ENCODE assay signal across 16 cellular contexts in genomic region chr1:26165126-26165892, GRCh38. TPM values are rescaled to one million over a fixed set of nuclear protein-coding genes. Genes with fewer than 3 reads are reported as not detected.
DNase-seq lines count a peak whose midpoint lies in the region; ATAC-seq and TF ChIP-seq lines count a peak whose summit lies in the region.
"Had no signal": no experiment of that assay in that cellular context is flagged by ENCODE, and none has a peak within 500 bp of the region (broad histone marks: within the 10 kb centered on the region; RNA-seq: fewer than 3 reads in every experiment).

No MANE protein-coding gene starts in this region.

- H3K9me3 ChIP-seq in NT2/D1 (ENCODE audit: insufficient read depth, low read length), result no peaks in the 10 kb centered on the region
- no peaks in the 10 kb centered on the region for H3K9me3 ChIP-seq in psoas muscle
- H3K9me3 ChIP-seq in right lobe of liver, result no peaks in the 10 kb centered on the region
- H3K9me3 ChIP-seq: body of pancreas had no signal

- H3K4me3 Mint-ChIP-seq in activated naive CD8-positive, alpha-beta T cell, result peak overlapping the region; percentile 65
- H3K4me3 Mint-ChIP-seq in activated naive CD8-positive, alpha-beta T cell treated with anti-CD3 and anti-CD28 coated beads for 36 hours, result no peak overlapping the region
- peak overlapping the region; percentile 84 for H3K4me3 Mint-ChIP-seq in glutamatergic neuron (ENCODE audit: unreplicated experiment)

- peak overlapping the region; percentile 34 for H3K4me3 ChIP-seq in NT2/D1 (ENCODE audit: insufficient read length, low read depth)
- no peak overlapping the region for H3K4me3 ChIP-seq in psoas muscle
- H3K4me3 ChIP-seq in right lobe of liver, result no peak overlapping the region
- H3K4me3 ChIP-seq: body of pancreas had no signal

- H3K27me3 ChIP-seq in NT2/D1 (ENCODE audit: insufficient read depth, insufficient read length) (peaks cover 65% of the 10 kb centered on the region), psoas muscle (ENCODE audit: insufficient read depth in 3 of 3, low read length in 2 of 3) (no peaks in the 10 kb centered on the region), right lobe of liver (no peaks in the 10 kb centered on the region)
- H3K27me3 ChIP-seq: body of pancreas had no signal

- peaks cover 11% of the 10 kb centered on the region for H3K4me1 Mint-ChIP-seq in activated naive CD8-positive, alpha-beta T cell (ENCODE audit: low read depth)
- peaks cover 22% of the 10 kb centered on the region for H3K4me1 Mint-ChIP-seq in activated naive CD8-positive, alpha-beta T cell treated with anti-CD3 and anti-CD28 coated beads for 36 hours
- peaks cover 16% of the 10 kb centered on the region for H3K4me1 Mint-ChIP-seq in glutamatergic neuron (ENCODE audit: low read depth, unreplicated experiment)

- H3K9ac ChIP-seq in NT2/D1 (ENCODE audit: insufficient read length, low read depth), result peak overlapping the region; percentile 57

- H3K4me1 ChIP-seq in NT2/D1 (ENCODE audit: insufficient read depth, insufficient read length) (peaks cover 33% of the 10 kb centered on the region), psoas muscle (peaks cover 13% of the 10 kb centered on the region), right lobe of liver (peaks cover 0 to 15% (median 0%) of the 10 kb centered on the region in 4 donors)

- peaks cover 4% of the 10 kb centered on the region for H3K27me3 Mint-ChIP-seq in activated naive CD8-positive, alpha-beta T cell
- peaks cover 30% of the 10 kb centered on the region for H3K27me3 Mint-ChIP-seq in activated naive CD8-positive, alpha-beta T cell treated with anti-CD3 and anti-CD28 coated beads for 36 hours
- H3K27me3 Mint-ChIP-seq in glutamatergic neuron (ENCODE audit: unreplicated experiment), result peaks cover 19% of the 10 kb centered on the region

- intact Hi-C loops in psoas muscle (cut with DNase I) (loop anchor here (5.0 to 10.0 kb wide), 3 partner anchors 157 to 271 kb away; no protein-coding TSS in a partner anchor), right lobe of liver (cut with DNase I) (no loop called here)

- H3K36me3 Mint-ChIP-seq in activated naive CD8-positive, alpha-beta T cell, result no peaks in the 10 kb centered on the region
- peaks cover 2% of the 10 kb centered on the region for H3K36me3 Mint-ChIP-seq in activated naive CD8-positive, alpha-beta T cell treated with anti-CD3 and anti-CD28 coated beads for 36 hours
- no peaks in the 10 kb centered on the region for H3K36me3 Mint-ChIP-seq in glutamatergic neuron (ENCODE audit: unreplicated experiment)

- WGBS in psoas muscle, 3 donors, result 68 to 74% (median 69%) methylated on average over 13 of the region's 13 CpGs
- 65% methylated on average over 8 of the region's 13 CpGs for WGBS in right lobe of liver (ENCODE audit: insufficient coverage, low coverage, low lambda C conversion rate, missing lambda C conversion rate)

- H3K27ac ChIP-seq in psoas muscle (peak overlapping the region; percentile 71), right lobe of liver (no peak overlapping the region)

- no peak overlapping the region for H3K27ac Mint-ChIP-seq in activated naive CD8-positive, alpha-beta T cell
- no peak overlapping the region for H3K27ac Mint-ChIP-seq in activated naive CD8-positive, alpha-beta T cell treated with anti-CD3 and anti-CD28 coated beads for 36 hours
- peak overlapping the region; percentile 70 for H3K27ac Mint-ChIP-seq in glutamatergic neuron (ENCODE audit: unreplicated experiment)

- H3K9me3 Mint-ChIP-seq in activated naive CD8-positive, alpha-beta T cell (ENCODE audit: low read depth), result no peaks in the 10 kb centered on the region
- no peaks in the 10 kb centered on the region for H3K9me3 Mint-ChIP-seq in activated naive CD8-positive, alpha-beta T cell treated with anti-CD3 and anti-CD28 coated beads for 36 hours
- H3K9me3 Mint-ChIP-seq in glutamatergic neuron (ENCODE audit: unreplicated experiment), result peaks cover 5% of the 10 kb centered on the region

- H3K36me3 ChIP-seq in NT2/D1 (ENCODE audit: insufficient read depth, insufficient read length, low read length) (peaks cover under 1% of the 10 kb centered on the region), psoas muscle (ENCODE audit: insufficient read depth in 1 of 2, low read depth in 1 of 2) (no peaks in the 10 kb centered on the region), right lobe of liver (no peaks in the 10 kb centered on the region)

- no peak for TF ChIP-seq POLR2A in right lobe of liver (IDR thresholded peaks at IDR 0.05)

- no peak for TF ChIP-seq CTCF in glutamatergic neuron (IDR thresholded peaks at IDR 0.05; ENCODE audit: partially characterized antibody, unreplicated experiment)
- TF ChIP-seq CTCF in psoas muscle (IDR thresholded peaks at IDR 0.05), result no peak
- TF ChIP-seq CTCF in right lobe of liver (IDR thresholded peaks at IDR 0.05), result no peak

- ATAC-seq in psoas muscle (no peak), right lobe of liver (no peak)

- no peak for DNase-seq in activated naive CD8-positive, alpha-beta T cell treated with anti-CD3 and anti-CD28 coated beads for 36 hours
- no peak for DNase-seq in NT2/D1 (ENCODE audit: low read depth, low spot score)
- DNase-seq in glutamatergic neuron, result no peak
- DNase-seq in psoas muscle, result no peak
- no peak for DNase-seq in right lobe of liver
- no peak for DNase-seq in nucleus accumbens (lab: John Stamatoyannopoulos, UW)
- DNase-seq in NCI-H1417 (lab: John Stamatoyannopoulos, UW), result no peak
- DNase-seq: hippocampal formation; NCI-H1105; SIG-M5; stimulated activated CD4-positive, alpha-beta T cell treated with anti-CD3 and anti-CD28 coated beads, Interleukin-4, amount 100 ng/mL, for 1 hour; stimulated activated naive CD4-positive, alpha-beta T cell treated with Interleukin-2 at 50 U/mL for 16 hours had no signal

RNA-seq across cellular contexts. Expression of gene C1orf232, which starts 3.5 kb away (rescaled TPM):
- not detected for total RNA-seq in activated naive CD8-positive, alpha-beta T cell treated with anti-CD3 and anti-CD28 coated beads for 36 hours
- not detected for total RNA-seq in glutamatergic neuron (ENCODE audit: unreplicated experiment)
- not detected for total RNA-seq in psoas muscle
- polyA plus RNA-seq in psoas muscle, result not detected
- not detected for total RNA-seq in right lobe of liver
- total RNA-seq: body of pancreas, endothelial cell of umbilical vein, HT-29 had no signal
- polyA plus RNA-seq: endothelial cell of umbilical vein had no signal

RNA-seq across cellular contexts. Expression of gene ZNF593, which starts 4.4 kb away (rescaled TPM):
- total RNA-seq in activated naive CD8-positive, alpha-beta T cell treated with anti-CD3 and anti-CD28 coated beads for 36 hours, result 10 to 100 TPM; 90.8 to 93.3 TPM
- total RNA-seq in glutamatergic neuron (ENCODE audit: unreplicated experiment), result 35.9 TPM
- 100 to 1,000 TPM in 1 of 4 donors, 10 to 100 TPM in 3; 75.2 to 116 (median 78.3) TPM for total RNA-seq in psoas muscle
- polyA plus RNA-seq in psoas muscle, result 100 to 1,000 TPM in 2 of 3 donors, 10 to 100 TPM in 1; 65.7 to 236 (median 162) TPM
- 10 to 100 TPM; 16.8 to 39.6 (median 20.7) TPM for total RNA-seq in right lobe of liver

RNA-seq across cellular contexts. Expression of gene ZNF593OS, which starts 6.3 kb away (rescaled TPM):
- not detected for total RNA-seq in activated naive CD8-positive, alpha-beta T cell treated with anti-CD3 and anti-CD28 coated beads for 36 hours
- total RNA-seq in glutamatergic neuron (ENCODE audit: unreplicated experiment), result 4.2 TPM
- 1 to 10 TPM; 1.6 to 4.2 (median 2.9) TPM for total RNA-seq in psoas muscle
- polyA plus RNA-seq in psoas muscle, result under 1 TPM; 0.16 to 0.70 (median 0.44) TPM
- total RNA-seq in right lobe of liver, result not detected
- total RNA-seq: body of pancreas, endothelial cell of umbilical vein had no signal
- polyA plus RNA-seq: endothelial cell of umbilical vein had no signal

RNA-seq across cellular contexts. Expression of gene FAM110D, which starts 6.4 kb away (rescaled TPM):
- total RNA-seq in activated naive CD8-positive, alpha-beta T cell treated with anti-CD3 and anti-CD28 coated beads for 36 hours, result not detected
- total RNA-seq in glutamatergic neuron (ENCODE audit: unreplicated experiment) (0.25 TPM), psoas muscle (1 to 10 TPM; 1.2 to 2.9 (median 1.3) TPM), right lobe of liver (under 1 TPM; 0.22 to 0.53 (median 0.34) TPM)
- polyA plus RNA-seq in psoas muscle, result 1 to 10 TPM; 1.4 to 1.7 (median 1.7) TPM
- total RNA-seq: HT-29 had no signal

RNA-seq across cellular contexts. Expression of gene CNKSR1, which starts 12.0 kb away (rescaled TPM):
- 1 to 10 TPM; 2.2 to 2.4 TPM for total RNA-seq in activated naive CD8-positive, alpha-beta T cell treated with anti-CD3 and anti-CD28 coated beads for 36 hours
- total RNA-seq in glutamatergic neuron (ENCODE audit: unreplicated experiment) (9.9 TPM), psoas muscle (10 to 100 TPM; 54.8 to 90.4 (median 73.0) TPM), right lobe of liver (1 to 10 TPM in 4 of 6 experiments, under 1 TPM in 2; 0.72 to 1.4 (median 1.1) TPM)
- 10 to 100 TPM; 11.0 to 45.3 (median 24.5) TPM for polyA plus RNA-seq in psoas muscle
- total RNA-seq: endothelial cell of umbilical vein had no signal

Comparison
In these comparisons a context has a peak if more than half of its experiments do, and no peak if none do; other contexts are left out.
1. intact Hi-C loops: an anchor here in psoas muscle (5.0 to 10.0 kb wide); none called in right lobe of liver.